Comparison of ENCODE assay signal across 10 cellular contexts in the genomic region with DNA sequence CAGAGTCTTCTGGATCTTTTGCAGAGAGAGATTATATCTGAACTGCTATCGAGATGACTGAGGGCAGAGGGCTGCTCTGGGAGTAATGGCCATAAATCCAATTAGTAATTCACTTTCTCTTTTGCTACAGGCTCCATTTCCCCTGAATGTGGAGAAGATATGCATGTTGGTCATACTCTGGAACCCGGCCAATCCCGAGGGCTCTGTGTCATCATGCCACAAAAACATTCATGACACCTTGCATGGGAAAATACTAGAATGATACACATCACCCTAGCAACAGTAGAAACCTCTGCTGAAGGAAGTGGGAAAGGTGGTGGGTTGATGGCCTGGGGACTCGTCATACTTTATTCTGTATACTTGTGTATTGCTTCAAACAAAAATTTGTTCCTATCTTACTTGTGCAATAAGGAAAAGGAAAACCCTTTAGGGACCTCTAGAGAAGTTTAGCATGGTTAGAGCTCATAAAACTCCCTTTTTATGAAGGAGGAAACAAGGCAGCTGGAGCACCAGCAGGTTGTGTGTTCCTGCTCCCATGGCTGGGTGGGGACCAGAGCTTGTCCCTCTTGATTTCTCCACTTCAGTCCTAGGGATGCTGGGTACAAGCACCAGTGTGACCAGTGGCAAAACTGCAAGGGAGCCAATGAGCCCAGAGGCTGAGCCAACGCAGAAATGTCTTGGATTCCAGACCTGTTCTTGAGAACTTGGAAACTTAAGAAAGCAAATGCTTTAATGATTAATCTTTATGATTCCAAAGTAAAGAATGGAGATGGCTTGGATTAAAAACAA. TPM values are rescaled to one million over a fixed set of nuclear protein-coding genes. Genes with fewer than 3 reads are reported as not detected.
A peak's percentile ranks its signal among the peaks of the same experiment; 100 is the strongest.
DNase-seq lines count a peak whose midpoint lies in the region; ATAC-seq and TF ChIP-seq lines count a peak whose summit lies in the region.
"Had no signal": no experiment of that assay in that cellular context is flagged by ENCODE, and none has a peak within 500 bp of the region (broad histone marks: within the 10 kb centered on the region; RNA-seq: fewer than 3 reads in every experiment).

No MANE protein-coding gene starts in this region.

- H3K4me2 ChIP-seq in Loucy (ENCODE audit: low read depth, low read length, poor library complexity, severe bottlenecking): peak overlapping the region; percentile 58
- no peak overlapping the region for H3K4me2 ChIP-seq in trophoblast cell (ENCODE audit: low read length)

- peaks cover 11% of the 10 kb centered on the region for H3K4me1 Mint-ChIP-seq in CD8-positive, alpha-beta T cell (ENCODE audit: low read depth)

- no peak overlapping the region for H3K23ac ChIP-seq in trophoblast cell (ENCODE audit: low read length)

- H3K9me3 ChIP-seq in CD8-positive, alpha-beta T cell (ENCODE audit: low read length): no peaks in the 10 kb centered on the region
- H3K9me3 ChIP-seq in Loucy (ENCODE audit: insufficient read depth, low read depth, low read length) (no peaks in the 10 kb centered on the region), trophoblast cell (ENCODE audit: insufficient read depth, low read depth, low read length) (no peaks in the 10 kb centered on the region)
- H3K9me3 ChIP-seq: right lobe of liver had no signal

- no peaks in the 10 kb centered on the region for H3K79me1 ChIP-seq in trophoblast cell (ENCODE audit: low read length)

- no peaks in the 10 kb centered on the region for H3K9me2 ChIP-seq in Loucy (replicated peaks; ENCODE audit: low read depth, low read length)

- H3K27ac Mint-ChIP-seq in CD8-positive, alpha-beta T cell: peak overlapping the region; percentile 45

- H3K18ac ChIP-seq in trophoblast cell (ENCODE audit: low read length): no peak overlapping the region

- no peak overlapping the region for H2BK120ac ChIP-seq in trophoblast cell (ENCODE audit: insufficient read depth, low read length, poor library complexity)

- H3K27me3 ChIP-seq in CD8-positive, alpha-beta T cell (ENCODE audit: insufficient read depth, low read length): no peaks in the 10 kb centered on the region
- no peaks in the 10 kb centered on the region for H3K27me3 ChIP-seq in Loucy (ENCODE audit: insufficient read depth, low read length, poor library complexity, severe bottlenecking)
- H3K27me3 ChIP-seq in trophoblast cell (ENCODE audit: insufficient read depth, low read length): no peaks in the 10 kb centered on the region
- H3K27me3 ChIP-seq: right lobe of liver had no signal

- H4K12ac ChIP-seq in trophoblast cell (ENCODE audit: low read depth, low read length): no peak overlapping the region

- no peaks in the 10 kb centered on the region for H3K27me3 Mint-ChIP-seq in CD8-positive, alpha-beta T cell (ENCODE audit: low read depth)

- intact Hi-C loops in CD8-positive, alpha-beta T cell (cut with DNase I, micrococcal nuclease): no loop called here

- no peaks in the 10 kb centered on the region for H4K20me1 ChIP-seq in Loucy (ENCODE audit: insufficient read depth, low read length, poor library complexity, severe bottlenecking)

- H4K8ac ChIP-seq in trophoblast cell (ENCODE audit: low read depth, low read length): no peak overlapping the region

- H2AK5ac ChIP-seq in trophoblast cell (ENCODE audit: low read length): no peak overlapping the region

- no peak overlapping the region for H2BK12ac ChIP-seq in trophoblast cell (ENCODE audit: low read length)

- POLR2A ChIA-PET in CD8-positive, alpha-beta T cell (lab: Charles Lee): no interaction called here

- H3F3A ChIP-seq in Loucy (ENCODE audit: low read depth): no peaks in the 10 kb centered on the region

- H2AFZ ChIP-seq in Loucy (ENCODE audit: low read length) (0 out of 2 replicates have a peak overlapping the region, but pooled peaks have one; percentile 15), trophoblast cell (ENCODE audit: insufficient read depth, low read length, poor library complexity) (no peak overlapping the region)

- no peaks in the 10 kb centered on the region for H3K36me3 ChIP-seq in CD8-positive, alpha-beta T cell (ENCODE audit: insufficient read depth, low read length)
- H3K36me3 ChIP-seq in Loucy (ENCODE audit: insufficient read depth, low read length): no peaks in the 10 kb centered on the region
- H3K36me3 ChIP-seq in trophoblast cell (ENCODE audit: control insufficient read depth in 1 of 2, insufficient read depth in 2 of 2, low read length in 2 of 2): no peaks in the 10 kb centered on the region
- H3K36me3 ChIP-seq: right lobe of liver had no signal

- no CpG with 5 or more reads among the region's 5 CpGs for WGBS in trophoblast cell (ENCODE audit: extremely low coverage, insufficient coverage, insufficient read length)

- no peak overlapping the region for H4K91ac ChIP-seq in trophoblast cell (ENCODE audit: low read depth, low read length)

- no peak overlapping the region for H3K4me3 Mint-ChIP-seq in CD8-positive, alpha-beta T cell

- H3K4me3 ChIP-seq in CD8-positive, alpha-beta T cell (ENCODE audit: low read depth, low read length): no peak overlapping the region
- H3K4me3 ChIP-seq in Loucy (ENCODE audit: low read length, poor library complexity, severe bottlenecking) (peak overlapping the region; percentile 27), cardiac fibroblast (replicated peaks in 1 of 2; ENCODE audit: low read depth in 2 of 2, low read length in 2 of 2) (no peak overlapping the region), trophoblast cell (ENCODE audit: low read depth, low read length) (no peak overlapping the region)
- H3K4me3 ChIP-seq: right lobe of liver had no signal

- no peak overlapping the region for H3K4ac ChIP-seq in trophoblast cell (ENCODE audit: low read depth, low read length)

- H3K9me3 Mint-ChIP-seq in CD8-positive, alpha-beta T cell: no peaks in the 10 kb centered on the region

- H2BK5ac ChIP-seq in trophoblast cell (ENCODE audit: low read depth, low read length, poor library complexity): no peak overlapping the region

- H3K4me1 ChIP-seq in CD8-positive, alpha-beta T cell (ENCODE audit: insufficient read depth, low read length): peaks cover 8% of the 10 kb centered on the region
- H3K4me1 ChIP-seq in Loucy (ENCODE audit: insufficient read depth, low read length, poor library complexity, severe bottlenecking) (peaks cover 9% of the 10 kb centered on the region), trophoblast cell (ENCODE audit: control insufficient read depth in 1 of 2, insufficient read depth in 2 of 2, low read length in 2 of 2) (peaks cover 0 to 2% of the 10 kb centered on the region in 2 experiments)
- H3K4me1 ChIP-seq: right lobe of liver had no signal

- H3K36me3 Mint-ChIP-seq in CD8-positive, alpha-beta T cell: no peaks in the 10 kb centered on the region

- H3K79me2 ChIP-seq in Loucy (ENCODE audit: insufficient read depth, low read length) (no peaks in the 10 kb centered on the region), trophoblast cell (ENCODE audit: control insufficient read depth, insufficient read depth, low read length, poor library complexity) (no peaks in the 10 kb centered on the region)

- H3K14ac ChIP-seq in trophoblast cell (ENCODE audit: low read length): no peak overlapping the region

- H3K27ac ChIP-seq in CD8-positive, alpha-beta T cell (ENCODE audit: low read depth, low read length): no peak overlapping the region
- H3K27ac ChIP-seq in trophoblast cell (ENCODE audit: low read depth, low read length): no peak overlapping the region
- H3K27ac ChIP-seq: right lobe of liver had no signal

- CTCF ChIA-PET in CD8-positive, alpha-beta T cell (lab: Charles Lee): no interaction called here

- ATAC-seq in CD8-positive, alpha-beta T cell: peak; percentile 85
- no peak for ATAC-seq in HG03342 (IDR thresholded peaks at IDR 0.05; ENCODE audit: unreplicated experiment)

- H3K9ac ChIP-seq in Loucy (ENCODE audit: low read depth, low read length, poor library complexity, severe bottlenecking) (no peak overlapping the region), trophoblast cell (ENCODE audit: low read length) (no peak overlapping the region)

- peak; percentile 10 to 79 (median 57) for DNase-seq in CD8-positive, alpha-beta T cell
- DNase-seq in cardiac fibroblast (ENCODE audit: low read depth in 2 of 2): peak; percentile 85 to 96
- peak; percentile 22 to 25 for DNase-seq in trophoblast cell
- no peak for DNase-seq in NCI-H2107 treated with DMSO at 0.1 percent for 48 hours (lab: John Stamatoyannopoulos, UW; ENCODE audit: unreplicated experiment)
- no peak for DNase-seq in superior temporal gyrus (ENCODE audit: extremely low spot score)
- no peak for DNase-seq in activated effector memory CD4-positive, alpha-beta T cell treated with anti-CD3 and anti-CD28 coated beads, Interleukin-2, amount 50 U/mL, for 16 hours
- DNase-seq: right lobe of liver had no signal

- TF ChIP-seq CTCF in CD8-positive, alpha-beta T cell (IDR thresholded peaks at IDR 0.05): no peak
- TF ChIP-seq CTCF in Loucy (conservative IDR thresholded peaks at IDR 0.05; ENCODE audit: low read length) (no peak), cardiac fibroblast (IDR thresholded peaks at IDR 0.05; ENCODE audit: low read depth, low read length) (no peak)

RNA-seq across cellular contexts. Expression of gene CTAGE1, which starts 25.9 kb away (rescaled TPM):
- total RNA-seq in CD8-positive, alpha-beta T cell: not detected
- 0.03 TPM in 1 of 2 replicates, not detected in the other for polyA plus RNA-seq in trophoblast cell (2013)
- total RNA-seq: NCI-H460, right lobe of liver had no signal

Comparison
In these comparisons a context has a peak if more than half of its experiments do, and no peak if none do; other contexts are left out.
1. DNase-seq: peak in CD8-positive, alpha-beta T cell (7 of 7), cardiac fibroblast (2 of 2) and trophoblast cell (2 of 2); none in NCI-H2107 treated with DMSO at 0.1 percent for 48 hours (single experiment), superior temporal gyrus (single experiment) and activated effector memory CD4-positive, alpha-beta T cell treated with anti-CD3 and anti-CD28 coated beads, Interleukin-2, amount 50 U/mL, for 16 hours (single experiment).